Comparison of ENCODE assay signal across 8 cellular contexts in the genomic region with DNA sequence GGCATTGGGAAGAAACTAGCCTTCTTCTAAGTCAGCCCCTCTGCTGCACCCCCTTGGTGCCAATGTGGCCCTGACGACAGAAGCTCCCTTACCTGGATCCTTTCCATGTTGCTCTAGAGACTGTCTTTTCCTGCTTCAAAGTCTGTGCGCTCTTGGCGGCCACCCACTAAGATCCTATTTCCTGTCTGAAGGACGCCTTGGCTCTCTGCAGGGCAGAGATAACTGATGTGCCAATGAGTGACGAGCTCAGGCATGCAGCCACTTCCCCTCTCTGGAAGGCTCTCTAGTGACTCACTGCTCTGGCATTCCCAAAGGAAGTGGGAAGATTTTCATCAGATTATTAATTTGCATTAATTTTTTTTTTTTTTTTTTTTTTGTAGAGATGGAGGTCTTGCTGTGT.
DNase-seq lines count a peak whose midpoint lies in the region; ATAC-seq and TF ChIP-seq lines count a peak whose summit lies in the region.

No MANE protein-coding gene starts in this region.

- ATAC-seq in left colon = peak; percentile 45
- ATAC-seq in aorta (ENCODE audit: low FRiP score) = peak; percentile 80
- ATAC-seq in HG02798 (IDR thresholded peaks at IDR 0.05; ENCODE audit: poor library complexity, unreplicated experiment) = no peak
- no peak for ATAC-seq in GM21381 (IDR thresholded peaks at IDR 0.05; ENCODE audit: unreplicated experiment)

- no peak for TF ChIP-seq CTCF in LNCaP clone FGC (IDR thresholded peaks at IDR 0.05; ENCODE audit: control insufficient read depth, extremely low read depth, insufficient read depth)
- no peak for TF ChIP-seq CTCF in choroid plexus epithelial cell (conservative IDR thresholded peaks at IDR 0.05; ENCODE audit: low read depth, low read length)

- H3K27me3 ChIP-seq in ACC112 (ENCODE audit: insufficient read depth, low read length) (no peaks in the 10 kb centered on the region), aorta (ENCODE audit: control insufficient read depth in 1 of 2, insufficient read depth in 2 of 2, low read length in 1 of 2) (no peaks in the 10 kb centered on the region)

- peak overlapping the region; percentile 91 for H2AFZ ChIP-seq in ACC112 (ENCODE audit: low read length, unreplicated experiment)

- DNase-seq in LNCaP clone FGC (ENCODE audit: low read depth) (peak; percentile 83), choroid plexus epithelial cell (ENCODE audit: low read depth) (peak; percentile 89), left colon (peak; percentile 23 to 30), aorta (peak; percentile 81 to 84), DMS79 (lab: John Stamatoyannopoulos, UW) (no peak)

- H3K27ac ChIP-seq in ACC112 (ENCODE audit: low read depth, low read length) = peak overlapping the region; percentile 74
- H3K27ac ChIP-seq in aorta (ENCODE audit: low read depth in 1 of 2, low read length in 2 of 2) = peak overlapping the region in 1 of 2 donors; percentile 80

- peak overlapping the region; percentile 71 for H3K4me3 ChIP-seq in ACC112 (ENCODE audit: low read depth, low read length)
- H3K4me3 ChIP-seq in LNCaP clone FGC (ENCODE audit: low read depth, low read length) = no peak overlapping the region
- H3K4me3 ChIP-seq in choroid plexus epithelial cell (ENCODE audit: low read depth, low read length) = peak overlapping the region; percentile 55
- H3K4me3 ChIP-seq in aorta (ENCODE audit: low read length in 2 of 2) = peak overlapping the region in 1 of 2 donors; percentile 43

- H3K9me3 ChIP-seq in aorta (ENCODE audit: control insufficient read depth, low read length) = no peaks in the 10 kb centered on the region

- 0 to 2% methylated on average over 5 of the region's 5 CpGs for WGBS in aorta, 2 donors

- H3K36me3 ChIP-seq in ACC112 (ENCODE audit: insufficient read depth, low read length) = peaks cover 5% of the 10 kb centered on the region
- H3K36me3 ChIP-seq in aorta (ENCODE audit: control insufficient read depth in 1 of 2, insufficient read depth in 2 of 2, low read length in 1 of 2) = no peaks in the 10 kb centered on the region

- H3K79me2 ChIP-seq in ACC112 (ENCODE audit: control insufficient read depth, insufficient read depth, low read length, unreplicated experiment) = peaks cover 10% of the 10 kb centered on the region

- intact Hi-C loops in left colon (cut with DNase I, micrococcal nuclease) (no loop called here), aorta (cut with DNase I) (no loop called here)

- peaks cover 50% of the 10 kb centered on the region for H3K4me1 ChIP-seq in ACC112 (ENCODE audit: control insufficient read depth, insufficient read depth, low read length, unreplicated experiment)
- peaks cover 0 to 4% of the 10 kb centered on the region in 2 donors for H3K4me1 ChIP-seq in aorta (ENCODE audit: control insufficient read depth in 1 of 2, insufficient read depth in 2 of 2, low read length in 2 of 2)

Comparison
In these comparisons a context has a peak if more than half of its experiments do, and no peak if none do; other contexts are left out.
1. ATAC-seq: peak in left colon (single experiment) and aorta (single experiment); none in HG02798 (single experiment) and GM21381 (single experiment).